Comparison of ENCODE assay signal across 8 cellular contexts in the genomic region with DNA sequence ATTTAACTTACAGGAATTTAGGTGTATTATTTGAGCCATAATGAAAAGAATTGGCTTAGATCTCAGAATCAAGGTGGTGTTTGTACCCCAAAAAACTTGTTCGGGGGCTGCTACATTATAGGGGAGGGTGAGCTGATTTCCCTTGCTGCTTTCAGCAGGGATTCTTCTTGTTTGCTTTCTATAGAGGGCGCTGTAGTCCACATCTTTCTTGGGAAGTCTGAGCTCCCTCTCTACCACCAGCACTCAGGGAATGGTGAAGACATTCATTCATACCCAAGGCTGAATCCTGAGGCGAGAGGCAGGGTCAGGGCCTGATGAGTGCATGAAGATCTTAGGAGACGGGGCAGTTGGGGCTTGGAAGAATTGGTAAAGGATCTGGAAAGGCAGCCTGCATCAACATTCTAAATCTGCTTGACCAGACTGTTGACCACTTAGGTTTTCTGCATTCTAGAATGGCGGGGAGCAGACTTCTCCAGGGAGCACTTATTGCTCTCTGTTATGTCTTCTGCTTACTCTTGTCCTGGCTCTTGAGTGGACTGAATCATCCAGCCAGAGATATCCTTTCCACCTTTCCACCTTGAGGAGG. TPM values are rescaled to one million over a fixed set of nuclear protein-coding genes. Genes with fewer than 3 reads are reported as not detected.
A peak's percentile ranks its signal among the peaks of the same experiment; 100 is the strongest.
DNase-seq lines count a peak whose midpoint lies in the region; TF ChIP-seq lines count a peak whose summit lies in the region.

No MANE protein-coding gene starts in this region.

- H3K27ac ChIP-seq in OCI-LY7 (ENCODE audit: low read depth, low read length, poor library complexity, severe bottlenecking) (no peak overlapping the region), esophagus squamous epithelium (no peak overlapping the region), spleen (no peak overlapping the region)

- DNase-seq in ACHN: peak; percentile 62
- peak; percentile 28 for DNase-seq in GM19240 (ENCODE audit: insufficient read length, low spot score)
- DNase-seq in OCI-LY7 (ENCODE audit: low spot score): peak; percentile 36
- DNase-seq in esophagus squamous epithelium (lab: John Stamatoyannopoulos, UW): no peak
- no peak for DNase-seq in spleen
- no peak for DNase-seq in G401 (ENCODE audit: low spot score)
- no peak for DNase-seq in islet precursor cell
- DNase-seq in stimulated activated CD4-positive, alpha-beta T cell treated with anti-CD3 and anti-CD28 coated beads, Interleukin-12 subunit alpha, Interleukin-12 subunit beta, amount 100 ng/mL, for 4 hours: no peak

- H3K36me3 ChIP-seq in OCI-LY7 (ENCODE audit: insufficient read depth, low read length): no peaks in the 10 kb centered on the region
- peaks cover 0 to 6% (median 0%) of the 10 kb centered on the region in 3 donors for H3K36me3 ChIP-seq in esophagus squamous epithelium
- H3K36me3 ChIP-seq in spleen: peaks cover 0 to 24% (median 0%) of the 10 kb centered on the region in 6 donors

- H3K4me1 ChIP-seq in OCI-LY7 (ENCODE audit: insufficient read depth, low read length, poor library complexity, severe bottlenecking) (no peaks in the 10 kb centered on the region), esophagus squamous epithelium (no peaks in the 10 kb centered on the region), spleen (no peaks in the 10 kb centered on the region)

- H4K20me1 ChIP-seq in OCI-LY7 (ENCODE audit: insufficient read depth, low read length): no peaks in the 10 kb centered on the region

- POLR2A ChIA-PET in OCI-LY7 (lab: Charles Lee): interaction anchor here (0.5 kb wide), 1 partner anchor 490 kb away, joined by 3 read pairs; no protein-coding TSS in a partner anchor

- 37 to 53% methylated on average over 5 of the region's 5 CpGs for WGBS in esophagus squamous epithelium, 2 donors
- 41 to 59% (median 45%) methylated on average over 4 to 5 of the region's 5 CpGs for WGBS in spleen, 5 donors

- H3K9me3 ChIP-seq in OCI-LY7 (ENCODE audit: low read length) (no peaks in the 10 kb centered on the region), esophagus squamous epithelium (no peaks in the 10 kb centered on the region), spleen (no peaks in the 10 kb centered on the region)

- no peaks in the 10 kb centered on the region for H3K79me2 ChIP-seq in OCI-LY7 (ENCODE audit: insufficient read depth, low read depth, low read length)

- no TSS peak for BruUV-seq in OCI-LY7 (replicated peaks; lab: Mats Ljungman, UMichigan)

- TF ChIP-seq POLR2A in esophagus squamous epithelium (IDR thresholded peaks at IDR 0.05) (no peak), spleen (IDR thresholded peaks at IDR 0.05) (no peak)

- no peak overlapping the region for H3K4me2 ChIP-seq in OCI-LY7 (ENCODE audit: low read length)

- TF ChIP-seq CTCF in OCI-LY7 (conservative IDR thresholded peaks at IDR 0.05; ENCODE audit: low read length) (peak; percentile 72), esophagus squamous epithelium (IDR thresholded peaks at IDR 0.05) (peak in 5 of 6 experiments; percentile 43 to 61 (median 45)), spleen (IDR thresholded peaks at IDR 0.05 in 8 of 11, conservative IDR thresholded peaks at IDR 0.05 in 3 of 11) (peak in 6 of 11 experiments; percentile 11 to 46 (median 22))

- CTCF ChIA-PET in OCI-LY7 (lab: Charles Lee; ENCODE audit: unreplicated experiment): no interaction called here

- H2AFZ ChIP-seq in OCI-LY7 (ENCODE audit: low read length): no peak overlapping the region

- H3K27me3 ChIP-seq in esophagus squamous epithelium (no peaks in the 10 kb centered on the region), spleen (replicated peaks in 1 of 7) (peaks cover 0 to 17% (median 0%) of the 10 kb centered on the region in 7 donors)

- intact Hi-C loops in OCI-LY7 (cut with micrococcal nuclease; ENCODE audit: unreplicated experiment) (no loop called here), esophagus squamous epithelium (cut with DNase I) (no loop called here), spleen (cut with DNase I; ENCODE audit: low total_unique reads) (no loop called here)

- H3K4me3 ChIP-seq in OCI-LY7 (ENCODE audit: low read depth, low read length, poor library complexity, severe bottlenecking) (no peak overlapping the region), esophagus squamous epithelium (no peak overlapping the region), spleen (no peak overlapping the region)

- in situ Hi-C loops in ACHN (cut with HindIII; ENCODE audit: low pct_ligation_motif_present, low pct_unique_long_range_greater_than_20kb, low sequenced_read_pairs): no loop called here
- in situ Hi-C loops in G401 (cut with HindIII; ENCODE audit: low sequenced_read_pairs): no loop called here

- H3K9me2 ChIP-seq in OCI-LY7 (ENCODE audit: insufficient read depth, low read length): no peaks in the 10 kb centered on the region

RNA-seq across cellular contexts. Expression of a gene that starts 18.9 kb away (rescaled TPM):
- not detected in 2 replicates for total RNA-seq in OCI-LY7 (2014; rRNA removed; shearing (Covaris generic))
- total RNA-seq in OCI-LY7 (2022) (not detected in 2 replicates), esophagus squamous epithelium (not detected), spleen (not detected)
- not detected for polyA plus RNA-seq in spleen
- total RNA-seq in G401 (2014; rRNA removed; shearing (Covaris generic)): not detected in 2 replicates

RNA-seq across cellular contexts. Expression of a gene that starts 23.8 kb away (rescaled TPM):
- total RNA-seq in OCI-LY7 (2014; rRNA removed; shearing (Covaris generic)): not detected in 2 replicates
- total RNA-seq in OCI-LY7 (2022) (not detected in 2 replicates), esophagus squamous epithelium (1 to 10 TPM; 1.7 to 5.3 (median 3.6) TPM), spleen (1 to 10 TPM in 5 of 7 donors, under 1 TPM in 2; 0.55 to 2.4 (median 1.4) TPM)
- under 1 TPM; 0.09 to 0.48 (median 0.15) TPM for polyA plus RNA-seq in spleen
- total RNA-seq in G401 (2014; rRNA removed; shearing (Covaris generic)): 2.4 TPM in 1 of 2 replicates, not detected in the other

RNA-seq across cellular contexts. Expression of a gene that starts 54.2 kb away (rescaled TPM):
- total RNA-seq in OCI-LY7 (2014; rRNA removed; shearing (Covaris generic)): not detected in 2 replicates
- total RNA-seq in OCI-LY7 (2022): not detected in 2 replicates
- total RNA-seq in esophagus squamous epithelium: 1 to 10 TPM in 1 of 4 donors, under 1 TPM in 3; 0.57 to 2.7 (median 0.78) TPM
- 10 to 100 TPM in 1 of 7 donors, 1 to 10 TPM in 6; 4.3 to 11.0 (median 5.0) TPM for total RNA-seq in spleen
- 1 to 10 TPM in 1 of 3 donors, under 1 TPM in 2; 0.85 to 1.5 (median 0.98) TPM for polyA plus RNA-seq in spleen
- not detected in 2 replicates for total RNA-seq in G401 (2014; rRNA removed; shearing (Covaris generic))

Comparison
In these comparisons a context has a peak if more than half of its experiments do, and no peak if none do; other contexts are left out.
1. DNase-seq: peak in ACHN (single experiment), GM19240 (single experiment) and OCI-LY7 (single experiment); none in esophagus squamous epithelium (single experiment), spleen (single experiment), G401 (single experiment), islet precursor cell (single experiment) and stimulated activated CD4-positive, alpha-beta T cell treated with anti-CD3 and anti-CD28 coated beads, Interleukin-12 subunit alpha, Interleukin-12 subunit beta, amount 100 ng/mL, for 4 hours (single experiment).
2. Peak in every context shown above with its lines, with median percentiles within 50 percentile points of each other: CTCF ChIP-seq.